ENCODE assay signal across 29 cellular contexts in the genomic region with DNA sequence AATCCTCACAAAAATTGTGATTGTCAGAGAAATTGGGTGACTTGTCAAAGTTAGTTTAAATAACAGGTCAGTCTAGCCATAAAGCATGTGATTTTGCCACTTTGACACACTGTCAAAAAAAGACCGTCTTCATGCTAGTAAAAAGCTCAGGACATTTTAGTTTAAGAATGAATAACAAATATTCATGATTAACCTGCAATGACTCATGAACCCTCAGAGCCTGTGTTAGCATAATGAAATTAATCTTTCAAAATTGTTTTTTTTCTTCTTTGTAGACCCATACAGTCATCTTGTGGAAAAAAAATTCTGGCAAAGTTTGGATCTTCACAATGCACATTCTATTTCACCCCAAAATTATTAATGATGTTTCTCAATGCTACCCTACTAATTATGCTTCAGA.
"Had no signal": no experiment of that assay in that cellular context is flagged by ENCODE, and none has a peak within 500 bp of the region (broad histone marks: within the 10 kb centered on the region; RNA-seq: fewer than 3 reads in every experiment).

No MANE protein-coding gene starts in this region.

- H3K9me3 ChIP-seq: adrenal gland, esophagus muscularis mucosa had no signal

- DNase-seq: activated CD4-positive, alpha-beta memory T cell treated with anti-CD3 and anti-CD28 coated beads for 36 hours; activated CD4-positive, alpha-beta T cell treated with anti-CD3 and anti-CD28 coated beads for 36 hours; activated CD4-positive, alpha-beta T cell treated with anti-CD3 and anti-CD28 coated beads, Interleukin-2, amount 10 ng/mL, durations not matched to agents 24 days and 14 days; activated CD4-positive, CD25-positive, alpha-beta regulatory T cell; activated CD4-positive, CD25-positive, alpha-beta regulatory T cell treated with anti-CD3 and anti-CD28 coated beads, Interleukin-2, amount 50 U/mL, for 72 hours; activated CD8-positive, alpha-beta memory T cell treated with anti-CD3 and anti-CD28 coated beads, Interleukin-2, amount 10 ng/mL, durations not matched to agents 7 days and 5 days; activated CD8-positive, alpha-beta memory T cell treated with anti-CD3 and anti-CD28 coated beads, Interleukin-2, amount 50 U/mL, for 4 hours; activated CD8-positive, alpha-beta T cell treated with anti-CD3 and anti-CD28 coated beads, Interleukin-2, amount 10 ng/mL, durations not matched to agents 7 days and 5 days; activated effector memory CD4-positive, alpha-beta T cell treated with anti-CD3 and anti-CD28 coated beads, Interleukin-2, amount 50 U/mL, for 16 hours; activated naive CD4-positive, alpha-beta T cell treated with anti-CD3 and anti-CD28 coated beads for 36 hours; activated naive CD8-positive, alpha-beta T cell treated with anti-CD3 and anti-CD28 coated beads for 36 hours; activated naive CD8-positive, alpha-beta T cell treated with anti-CD3 and anti-CD28 coated beads, Interleukin-2, amount 50 U/mL, for 24 hours; activated T-cell treated with anti-CD3 and anti-CD28 coated beads, Interleukin-2, amount 50 U/mL, for 1 hour; activated T-cell treated with anti-CD3 and anti-CD28 coated beads, Interleukin-2, amount 50 U/mL, for 48 hours; adrenal gland; amygdala; aorta; caudate nucleus; dorsolateral prefrontal cortex; effector memory CD4-positive, alpha-beta T cell; endodermal cell; erythroblast; foreskin melanocyte; heart right ventricle; hippocampal formation; T-helper 2 cell had no signal

- H3K27me3 ChIP-seq: adrenal gland, dorsolateral prefrontal cortex, esophagus muscularis mucosa, gastroesophageal sphincter, heart right ventricle had no signal

- H3K27ac ChIP-seq: adrenal gland, coronary artery, dorsolateral prefrontal cortex, esophagus muscularis mucosa, gastroesophageal sphincter, heart right ventricle had no signal

- H3K4me3 ChIP-seq: adrenal gland, coronary artery, dorsolateral prefrontal cortex, esophagus muscularis mucosa, gastroesophageal sphincter, heart right ventricle had no signal

- ATAC-seq: activated CD4-positive, alpha-beta T cell treated with anti-CD3 and anti-CD28 coated beads for 36 hours; activated CD8-positive, alpha-beta memory T cell treated with anti-CD3 and anti-CD28 coated beads, Interleukin-2, amount 10 ng/mL, durations not matched to agents 7 days and 5 days; activated CD8-positive, alpha-beta T cell treated with anti-CD3 and anti-CD28 coated beads, Interleukin-2, amount 10 ng/mL, durations not matched to agents 7 days and 5 days; activated naive CD8-positive, alpha-beta T cell treated with anti-CD3 and anti-CD28 coated beads, Interleukin-2, amount 50 U/mL, for 24 hours; gastroesophageal sphincter; heart right ventricle had no signal

- H3K36me3 ChIP-seq: adrenal gland, esophagus muscularis mucosa, gastroesophageal sphincter, heart right ventricle had no signal

- H3K4me1 ChIP-seq: adrenal gland, esophagus muscularis mucosa, gastroesophageal sphincter, heart right ventricle had no signal
